Comparison of ENCODE assay signal across 19 cellular contexts in the genomic region with DNA sequence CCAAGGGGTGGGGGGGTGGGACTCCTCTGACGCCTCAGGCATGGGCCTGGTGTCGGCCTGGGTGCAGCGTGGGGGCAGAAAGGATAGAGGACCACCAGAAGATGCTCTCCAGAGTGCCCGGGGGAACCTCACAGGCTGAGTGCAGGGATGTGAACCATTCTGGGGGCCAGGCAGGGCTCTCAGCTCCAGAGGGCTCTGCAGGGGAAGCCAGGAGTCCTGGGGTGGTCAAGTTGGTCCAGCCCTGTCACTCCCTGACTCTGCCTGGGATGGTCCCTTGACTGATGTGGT. TPM values are rescaled to one million over a fixed set of nuclear protein-coding genes. Genes with fewer than 3 reads are reported as not detected.
A peak's percentile ranks its signal among the peaks of the same experiment; 100 is the strongest.
DNase-seq lines count a peak whose midpoint lies in the region; ATAC-seq and TF ChIP-seq lines count a peak whose summit lies in the region.
"Had no signal": no experiment of that assay in that cellular context is flagged by ENCODE, and none has a peak within 500 bp of the region (broad histone marks: within the 10 kb centered on the region; RNA-seq: fewer than 3 reads in every experiment).

No MANE protein-coding gene starts in this region.

- H2BK5ac ChIP-seq in neuronal stem cell (ENCODE audit: low read length), result no peak overlapping the region

- H2AFZ ChIP-seq in neuronal stem cell (ENCODE audit: low read length), result no peak overlapping the region
- H2AFZ ChIP-seq: GM23248 had no signal

- no peak overlapping the region for H2BK120ac ChIP-seq in neuronal stem cell (ENCODE audit: low read depth, low read length)

- intact Hi-C loops in gastrocnemius medialis (cut with DNase I; ENCODE audit: low total_unique reads), result no loop called here

- TF ChIP-seq POLR2A in gastrocnemius medialis (IDR thresholded peaks at IDR 0.05), result no peak

- H3K4me1 ChIP-seq in BLaER1 treated with 17β-estradiol and CSF1 and Interleukin-3, amounts not matched to agents 10 nM and 100 nM, result peaks cover 38 to 81% (median 76%) of the 10 kb centered on the region in 10 experiments
- H3K4me1 ChIP-seq in neuronal stem cell (ENCODE audit: control insufficient read depth in 2 of 2, insufficient read depth in 1 of 2, low read depth in 1 of 2, low read length in 2 of 2) (no peaks in the 10 kb centered on the region), gastrocnemius medialis (peaks cover 0 to 3% of the 10 kb centered on the region in 2 donors)

- peaks cover 1% of the 10 kb centered on the region for H3K79me1 ChIP-seq in neuronal stem cell (ENCODE audit: low read depth, low read length)

- no peak overlapping the region; a peak in 1 of 22 replicates for H3K9ac ChIP-seq in BLaER1 treated with 17β-estradiol and CSF1 and Interleukin-3, amounts not matched to agents 10 nM and 100 nM
- no peak overlapping the region for H3K9ac ChIP-seq in neuronal stem cell (ENCODE audit: low read depth, low read length, poor library complexity)
- H3K9ac ChIP-seq: GM23248 had no signal

- H2BK15ac ChIP-seq in neuronal stem cell (ENCODE audit: low read length), result no peak overlapping the region

- H2AK5ac ChIP-seq in neuronal stem cell (ENCODE audit: low read depth, low read length), result no peak overlapping the region

- no peak overlapping the region for H3K14ac ChIP-seq in neuronal stem cell (ENCODE audit: low read length)

- TF ChIP-seq CTCF in gastrocnemius medialis (IDR thresholded peaks at IDR 0.05 in 4 of 5, conservative IDR thresholded peaks at IDR 0.05 in 1 of 5), result no peak

- H3K4me3 ChIP-seq in BLaER1 treated with 17β-estradiol and CSF1 and Interleukin-3, amounts not matched to agents 10 nM and 100 nM, result no peak overlapping the region
- H3K4me3 ChIP-seq in H7 (ENCODE audit: insufficient read depth, low read depth, low read length) (no peak overlapping the region), neuronal stem cell (ENCODE audit: low read length in 2 of 2) (no peak overlapping the region), gastrocnemius medialis (no peak overlapping the region)
- H3K4me3 ChIP-seq: GM23248 had no signal

- no peaks in the 10 kb centered on the region for H3K9me3 ChIP-seq in BLaER1 treated with 17β-estradiol and CSF1 and Interleukin-3, amounts not matched to agents 10 nM and 100 nM (replicated peaks in 1 of 11)
- H3K9me3 ChIP-seq in neuronal stem cell (replicated peaks in 1 of 2; ENCODE audit: control insufficient read depth in 2 of 2, insufficient read depth in 1 of 2, low read depth in 1 of 2, low read length in 2 of 2), result no peaks in the 10 kb centered on the region
- H3K9me3 ChIP-seq in gastrocnemius medialis, result no peaks in the 10 kb centered on the region

- H3K27ac ChIP-seq in BLaER1 treated with 17β-estradiol and CSF1 and Interleukin-3, amounts not matched to agents 10 nM and 100 nM, result no peak overlapping the region
- H3K27ac ChIP-seq in neuronal stem cell (replicated peaks; ENCODE audit: low read length), result no peak overlapping the region
- H3K27ac ChIP-seq in gastrocnemius medialis, result no peak overlapping the region
- H3K27ac ChIP-seq: GM23248 had no signal

- H3K4ac ChIP-seq in neuronal stem cell (ENCODE audit: low read length), result no peak overlapping the region

- ATAC-seq in gastrocnemius medialis, result no peak
- ATAC-seq: HCT116 had no signal

- peak overlapping the region; percentile 33 for H4K91ac ChIP-seq in neuronal stem cell (ENCODE audit: low read depth, low read length, poor library complexity)

- DNase-seq in H7, result peak; percentile 45
- no peak for DNase-seq in neuronal stem cell (ENCODE audit: low spot score)
- DNase-seq in gastrocnemius medialis, result no peak
- DNase-seq in A172 (ENCODE audit: low spot score), result no peak
- DNase-seq in UCSD-AML1 (lab: John Stamatoyannopoulos, UW; ENCODE audit: unreplicated experiment), result no peak
- DNase-seq: 8988T; Calu3; CD4-positive, alpha-beta T cell; COR-L47; DMS53; DMS79 treated with DMSO at 0.1 percent for 48 hours; GF-D8; GM23248; H9 had no signal

- peaks cover 0 to 18% (median 0%) of the 10 kb centered on the region in 11 experiments; a peak in 3 of 22 replicates for H4K20me1 ChIP-seq in BLaER1 treated with 17β-estradiol and CSF1 and Interleukin-3, amounts not matched to agents 10 nM and 100 nM

- no peak overlapping the region for H2BK12ac ChIP-seq in neuronal stem cell (ENCODE audit: low read length)

- H4K8ac ChIP-seq in neuronal stem cell (ENCODE audit: low read depth, low read length), result no peak overlapping the region

- WGBS in neuronal stem cell (ENCODE audit: extremely low coverage in 2 of 2, insufficient read length in 2 of 2, insufficient replicate concordance in 1 of 2), 2 donors, result no CpG with 5 or more reads among the region's 4 CpGs

- in situ Hi-C loops in gastrocnemius medialis (cut with MboI; ENCODE audit: low sequenced_read_pairs in 4 of 4), result no loop called here

- H3K4me2 ChIP-seq in BLaER1 treated with 17β-estradiol and CSF1 and Interleukin-3, amounts not matched to agents 10 nM and 100 nM, result peak overlapping the region in 9 of 11 experiments; percentile 35 to 93 (median 69); a peak in 17 of 22 replicates
- no peak overlapping the region for H3K4me2 ChIP-seq in neuronal stem cell (ENCODE audit: insufficient read depth, low read length, poor library complexity, severe bottlenecking)

- peak overlapping the region; percentile 8 for H3K18ac ChIP-seq in neuronal stem cell (ENCODE audit: low read length)

- H3K36me3 ChIP-seq in BLaER1 treated with 17β-estradiol and CSF1 and Interleukin-3, amounts not matched to agents 10 nM and 100 nM, result no peaks in the 10 kb centered on the region
- H3K36me3 ChIP-seq in H7 (replicated peaks; ENCODE audit: control insufficient read depth, insufficient read depth, low read length) (no peaks in the 10 kb centered on the region), neuronal stem cell (replicated peaks in 1 of 2; ENCODE audit: control insufficient read depth in 2 of 2, insufficient read depth in 2 of 2, low read length in 2 of 2) (no peaks in the 10 kb centered on the region), gastrocnemius medialis (no peaks in the 10 kb centered on the region)

- peaks cover 16 to 43% (median 21%) of the 10 kb centered on the region in 11 experiments for H3K27me3 ChIP-seq in BLaER1 treated with 17β-estradiol and CSF1 and Interleukin-3, amounts not matched to agents 10 nM and 100 nM
- H3K27me3 ChIP-seq in H7 (ENCODE audit: control insufficient read depth, insufficient read depth, low read length), result peaks cover 2% of the 10 kb centered on the region; the same call in 1 of the 2 replicates
- peaks cover 0 to 71% (median 4%) of the 10 kb centered on the region in 3 experiments for H3K27me3 ChIP-seq in neuronal stem cell (ENCODE audit: control insufficient read depth in 3 of 3, insufficient read depth in 3 of 3, low read depth in 1 of 3, low read length in 3 of 3)
- peaks cover 0 to 13% (median 6%) of the 10 kb centered on the region in 3 donors for H3K27me3 ChIP-seq in gastrocnemius medialis

- H3K23ac ChIP-seq in neuronal stem cell (ENCODE audit: low read depth, low read length, poor library complexity), result peak overlapping the region; percentile 43

RNA-seq across cellular contexts. Expression of a gene that starts 6.5 kb away (rescaled TPM):
- total RNA-seq in H7 (2014; rRNA removed; shearing (Covaris generic)), result 0.52 TPM in 1 of 2 replicates, not detected in the other
- polyA plus RNA-seq in neuronal stem cell (2013, experiment 1 of 2), result 0.07 TPM
- 0.04 TPM for polyA plus RNA-seq in neuronal stem cell (2013, experiment 2 of 2)
- total RNA-seq in gastrocnemius medialis, result not detected
- 0.19 and 0.47 TPM in 2 replicates for total RNA-seq in A172 (2014; rRNA removed; shearing (Covaris generic))
- total RNA-seq: A673, Calu3, Daoy, GM23248, H9 had no signal
- polyA plus RNA-seq: BJ, GM23248 had no signal

RNA-seq across cellular contexts. Expression of a gene that starts 40.6 kb away (rescaled TPM):
- 36.8 and 39.0 TPM in 2 replicates for total RNA-seq in H7 (2014; rRNA removed; shearing (Covaris generic))
- polyA plus RNA-seq in neuronal stem cell (2013, experiment 1 of 2), result 19.4 TPM
- 18.7 TPM for polyA plus RNA-seq in neuronal stem cell (2013, experiment 2 of 2)
- 10 to 100 TPM; 36.7 to 45.3 (median 39.7) TPM for total RNA-seq in gastrocnemius medialis
- 25.3 and 28.2 TPM in 2 replicates for total RNA-seq in A172 (2014; rRNA removed; shearing (Covaris generic))

RNA-seq across cellular contexts. Expression of a gene that starts 45.8 kb away (rescaled TPM):
- total RNA-seq in H7 (2014; rRNA removed; shearing (Covaris generic)), result 131 and 133 TPM in 2 replicates
- polyA plus RNA-seq in neuronal stem cell (2013, experiment 1 of 2), result 61.8 TPM
- polyA plus RNA-seq in neuronal stem cell (2013, experiment 2 of 2), result 62.4 TPM
- 10 to 100 TPM; 48.1 to 55.3 (median 51.5) TPM for total RNA-seq in gastrocnemius medialis
- 98.4 and 98.6 TPM in 2 replicates for total RNA-seq in A172 (2014; rRNA removed; shearing (Covaris generic))
